ENCODE assay signal across 8 cellular contexts in the genomic region with DNA sequence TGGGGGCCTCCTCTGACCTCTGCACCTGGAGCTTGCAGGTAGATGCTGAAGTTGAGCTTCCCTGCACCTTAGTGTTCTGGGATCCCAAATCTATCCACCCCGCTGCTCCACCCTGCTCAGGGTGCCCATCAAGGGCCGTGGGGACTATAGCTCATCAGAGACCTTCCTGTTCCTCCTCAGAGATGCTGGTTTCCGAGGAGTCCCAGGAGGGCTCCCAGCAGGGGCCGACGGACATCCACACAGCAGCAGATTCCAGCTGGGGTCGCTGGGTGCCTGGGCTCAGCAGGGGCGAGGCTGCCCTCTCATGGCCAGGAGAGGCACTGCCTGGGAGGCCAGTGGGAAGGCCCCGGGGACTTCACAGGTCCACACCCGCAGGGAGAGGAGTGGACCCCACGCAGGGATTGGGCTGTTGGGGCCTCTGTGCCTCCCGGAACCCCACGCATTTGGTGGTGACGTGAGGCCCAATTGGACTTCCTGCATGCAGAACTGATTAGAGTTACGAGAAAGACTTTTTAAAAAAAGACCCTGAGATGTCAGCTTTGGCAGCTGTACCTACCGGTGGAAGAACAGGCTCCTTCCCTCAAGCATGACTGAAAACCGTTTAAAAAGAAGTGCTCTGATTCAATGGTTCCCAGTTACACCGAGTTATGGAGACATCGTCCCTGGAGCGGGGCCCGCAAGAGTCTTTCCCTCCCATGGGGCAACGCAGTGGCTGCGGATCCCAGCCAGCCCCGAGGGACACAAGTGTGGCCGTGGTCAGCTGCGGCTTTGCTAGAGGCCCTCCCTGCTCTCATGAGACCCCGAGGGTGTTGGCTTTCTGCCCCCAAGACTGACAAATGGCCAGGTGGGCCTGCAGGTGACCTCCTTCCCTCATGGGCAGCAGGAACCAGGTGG. TPM values are rescaled to one million over a fixed set of nuclear protein-coding genes. Genes with fewer than 3 reads are reported as not detected.
A peak's percentile ranks its signal among the peaks of the same experiment; 100 is the strongest.
DNase-seq lines count a peak whose midpoint lies in the region; ATAC-seq and TF ChIP-seq lines count a peak whose summit lies in the region.

No MANE protein-coding gene starts in this region.

- no peak overlapping the region for H3K27ac ChIP-seq in effector memory CD4-positive, alpha-beta T cell (ENCODE audit: insufficient read depth, low read length, poor library complexity, severe bottlenecking)

- H3K27ac Mint-ChIP-seq in activated CD8-positive, alpha-beta T cell treated with anti-CD3 and anti-CD28 coated beads for 36 hours, result peak overlapping the region; percentile 93

- H3K36me3 ChIP-seq in effector memory CD4-positive, alpha-beta T cell (ENCODE audit: control insufficient read depth, insufficient read depth, low read length), result no peaks in the 10 kb centered on the region

- peaks cover 13% of the 10 kb centered on the region for H3K4me1 ChIP-seq in effector memory CD4-positive, alpha-beta T cell (ENCODE audit: control insufficient read depth, insufficient read depth, low read length, poor library complexity, severe bottlenecking)

- no peaks in the 10 kb centered on the region for H3K9me3 ChIP-seq in effector memory CD4-positive, alpha-beta T cell (ENCODE audit: control insufficient read depth, low read length)

- peak overlapping the region; percentile 52 for H3K4me3 Mint-ChIP-seq in activated CD8-positive, alpha-beta T cell treated with anti-CD3 and anti-CD28 coated beads for 36 hours

- no peaks in the 10 kb centered on the region for H3K27me3 ChIP-seq in effector memory CD4-positive, alpha-beta T cell (replicated peaks; ENCODE audit: control insufficient read depth, insufficient read depth, low read length, poor library complexity, severe bottlenecking)

- CTCF ChIA-PET in activated CD8-positive, alpha-beta T cell treated with anti-CD3 and anti-CD28 coated beads for 36 hours (lab: Charles Lee), result interaction anchor here (0.6 to 3.7 kb wide), 44 partner anchors 9 to 316 kb away, joined by 3 to 35 read pairs (median 4); a partner anchor contains a TSS

- peak; percentile 66 for ATAC-seq in HG03135 (IDR thresholded peaks at IDR 0.05; ENCODE audit: unreplicated experiment)
- peak; percentile 57 for ATAC-seq in activated CD8-positive, alpha-beta T cell treated with anti-CD3 and anti-CD28 coated beads for 36 hours

- POLR2A ChIA-PET in activated CD8-positive, alpha-beta T cell treated with anti-CD3 and anti-CD28 coated beads for 36 hours (lab: Charles Lee), result interaction anchor here (0.9 to 1.7 kb wide), 4 partner anchors 13 to 179 kb away, joined by 3 to 10 read pairs (median 6); a partner anchor contains a TSS

- H3K27me3 Mint-ChIP-seq in activated CD8-positive, alpha-beta T cell treated with anti-CD3 and anti-CD28 coated beads for 36 hours, result no peaks in the 10 kb centered on the region

- intact Hi-C loops in activated CD8-positive, alpha-beta T cell treated with anti-CD3 and anti-CD28 coated beads for 36 hours (cut with micrococcal nuclease), result loop anchor here (5.0 kb wide), 1 partner anchor 115 kb away; no protein-coding TSS in a partner anchor

- peak; percentile 51 to 61 for DNase-seq in NCI-H2081 (lab: John Stamatoyannopoulos, UW)
- DNase-seq in NCI-H2081 treated with DMSO at 0.1 percent for 48 hours (lab: John Stamatoyannopoulos, UW), result no peak
- DNase-seq in NCI-H748 treated with DMSO at 0.1 percent for 48 hours (lab: John Stamatoyannopoulos, UW), result peak; percentile 6
- DNase-seq in activated CD8-positive, alpha-beta T cell treated with anti-CD3 and anti-CD28 coated beads for 36 hours, result peak; percentile 84
- DNase-seq in effector memory CD4-positive, alpha-beta T cell, result peak; percentile 34 to 44 (median 38)
- DNase-seq in middle frontal gyrus (ENCODE audit: extremely low spot score, low spot score), result peak; percentile 11
- peak; percentile 86 for DNase-seq in stimulated activated CD8-positive, alpha-beta memory T cell treated with anti-CD3 and anti-CD28 coated beads, Interleukin-4, amount 100 ng/mL, for 48 hours

- no peaks in the 10 kb centered on the region for H3K36me3 Mint-ChIP-seq in activated CD8-positive, alpha-beta T cell treated with anti-CD3 and anti-CD28 coated beads for 36 hours (ENCODE audit: low read depth)

- H3K4me1 Mint-ChIP-seq in activated CD8-positive, alpha-beta T cell treated with anti-CD3 and anti-CD28 coated beads for 36 hours (ENCODE audit: low read depth), result peaks cover 36% of the 10 kb centered on the region

- no peak overlapping the region for H3K4me3 ChIP-seq in effector memory CD4-positive, alpha-beta T cell (ENCODE audit: insufficient read depth, low read depth, low read length, poor library complexity, severe bottlenecking)

- no peaks in the 10 kb centered on the region for H3K9me3 Mint-ChIP-seq in activated CD8-positive, alpha-beta T cell treated with anti-CD3 and anti-CD28 coated beads for 36 hours

- peak; percentile 99 for TF ChIP-seq CTCF in activated CD8-positive, alpha-beta T cell treated with anti-CD3 and anti-CD28 coated beads for 36 hours (IDR thresholded peaks at IDR 0.05)

RNA-seq across cellular contexts. Expression of a gene that starts 25.3 kb away (rescaled TPM):
- total RNA-seq in activated CD8-positive, alpha-beta T cell treated with anti-CD3 and anti-CD28 coated beads for 36 hours, result 10 to 100 TPM; 66.5 to 68.4 TPM
